Comparison of ENCODE assay signal across 9 cellular contexts in genomic region chr4:53706422-53707032, GRCh38.
DNase-seq lines count a peak whose midpoint lies in the region; ATAC-seq and TF ChIP-seq lines count a peak whose summit lies in the region.
"Had no signal": no experiment of that assay in that cellular context is flagged by ENCODE, and none has a peak within 500 bp of the region (broad histone marks: within the 10 kb centered on the region; RNA-seq: fewer than 3 reads in every experiment).

No MANE protein-coding gene starts in this region.

- TF ChIP-seq CTCF in RWPE1 (conservative IDR thresholded peaks at IDR 0.05; ENCODE audit: low read depth): peak; percentile 31
- peak; percentile 78 for TF ChIP-seq CTCF in foreskin fibroblast (IDR thresholded peaks at IDR 0.05; ENCODE audit: low read depth, low read length)
- no peak for TF ChIP-seq CTCF in activated CD8-positive, alpha-beta T cell treated with anti-CD3 and anti-CD28 coated beads for 36 hours (IDR thresholded peaks at IDR 0.05)

- peak; percentile 3 for DNase-seq in SKM-1 treated with dmso at 0.1 percent for 144 hours (lab: John Stamatoyannopoulos, UW; ENCODE audit: unreplicated experiment)
- no peak for DNase-seq in SKM-1 (lab: John Stamatoyannopoulos, UW; ENCODE audit: unreplicated experiment)
- peak; percentile 30 for DNase-seq in RWPE1 (ENCODE audit: low spot score)
- DNase-seq in foreskin fibroblast: peak; percentile 53 to 83
- peak; percentile 61 for DNase-seq in renal cortical epithelial cell (ENCODE audit: low read depth)
- no peak for DNase-seq in activated T-cell treated with anti-CD3 and anti-CD28 coated beads, Interleukin-2, amount 50 U/mL, for 72 hours
- no peak for DNase-seq in activated CD8-positive, alpha-beta T cell treated with anti-CD3 and anti-CD28 coated beads for 36 hours

- H3K36me3 Mint-ChIP-seq in activated T-cell treated with anti-CD3 and anti-CD28 coated beads, Interleukin-2, amount 50 U/mL, for 72 hours (ENCODE audit: insufficient read depth in 2 of 2): no peaks in the 10 kb centered on the region
- H3K36me3 Mint-ChIP-seq in activated CD8-positive, alpha-beta T cell treated with anti-CD3 and anti-CD28 coated beads for 36 hours (ENCODE audit: low read depth): no peaks in the 10 kb centered on the region

- no peak overlapping the region for H3K4me3 Mint-ChIP-seq in activated T-cell treated with anti-CD3 and anti-CD28 coated beads, Interleukin-2, amount 50 U/mL, for 72 hours
- no peak overlapping the region for H3K4me3 Mint-ChIP-seq in activated CD8-positive, alpha-beta T cell treated with anti-CD3 and anti-CD28 coated beads for 36 hours
- H3K4me3 Mint-ChIP-seq: central memory CD8-positive, alpha-beta T cell had no signal

- ATAC-seq in HG03442 (IDR thresholded peaks at IDR 0.05; ENCODE audit: unreplicated experiment): peak; percentile 26
- ATAC-seq in activated T-cell treated with anti-CD3 and anti-CD28 coated beads, Interleukin-2, amount 50 U/mL, for 72 hours (replicated peaks in 1 of 2): no peak
- ATAC-seq in activated CD8-positive, alpha-beta T cell treated with anti-CD3 and anti-CD28 coated beads for 36 hours: no peak

- intact Hi-C loops in activated CD8-positive, alpha-beta T cell treated with anti-CD3 and anti-CD28 coated beads for 36 hours (cut with micrococcal nuclease): loop anchor here (10.0 kb wide), 1 partner anchor 528 kb away; no protein-coding TSS in a partner anchor

- POLR2A ChIA-PET in RWPE1 (lab: Yijun Ruan, JAX; ENCODE audit: low non-redundant PET): no interaction called here
- POLR2A ChIA-PET in activated CD8-positive, alpha-beta T cell treated with anti-CD3 and anti-CD28 coated beads for 36 hours (lab: Charles Lee): no interaction called here

- H3K27ac Mint-ChIP-seq in activated T-cell treated with anti-CD3 and anti-CD28 coated beads, Interleukin-2, amount 50 U/mL, for 72 hours: no peak overlapping the region
- H3K27ac Mint-ChIP-seq in activated CD8-positive, alpha-beta T cell treated with anti-CD3 and anti-CD28 coated beads for 36 hours: no peak overlapping the region

- peaks cover 22% of the 10 kb centered on the region for H3K27me3 Mint-ChIP-seq in activated T-cell treated with anti-CD3 and anti-CD28 coated beads, Interleukin-2, amount 50 U/mL, for 72 hours (ENCODE audit: low read depth)
- peaks cover 13% of the 10 kb centered on the region for H3K27me3 Mint-ChIP-seq in activated CD8-positive, alpha-beta T cell treated with anti-CD3 and anti-CD28 coated beads for 36 hours

- CTCF ChIA-PET in RWPE1 (lab: Yijun Ruan, JAX): interaction anchor here (0.6 to 2.6 kb wide), 6 partner anchors 9 to 527 kb away, joined by 3 to 17 read pairs (median 4); no protein-coding TSS in a partner anchor
- CTCF ChIA-PET in activated CD8-positive, alpha-beta T cell treated with anti-CD3 and anti-CD28 coated beads for 36 hours (lab: Charles Lee): interaction anchor here (0.6 to 2.7 kb wide), 5 partner anchors 8 to 527 kb away, joined by 3 to 16 read pairs (median 4); no protein-coding TSS in a partner anchor

- H3K9me3 Mint-ChIP-seq in activated T-cell treated with anti-CD3 and anti-CD28 coated beads, Interleukin-2, amount 50 U/mL, for 72 hours: no peaks in the 10 kb centered on the region
- H3K9me3 Mint-ChIP-seq in activated CD8-positive, alpha-beta T cell treated with anti-CD3 and anti-CD28 coated beads for 36 hours: no peaks in the 10 kb centered on the region
- H3K9me3 Mint-ChIP-seq: central memory CD8-positive, alpha-beta T cell had no signal

- no peak overlapping the region for H3K27ac ChIP-seq in RWPE1

- H3K4me3 ChIP-seq in foreskin fibroblast (ENCODE audit: low read depth in 1 of 2, low read length in 2 of 2): no peak overlapping the region

- H3K4me1 Mint-ChIP-seq in activated T-cell treated with anti-CD3 and anti-CD28 coated beads, Interleukin-2, amount 50 U/mL, for 72 hours (ENCODE audit: low read depth): peaks cover 13% of the 10 kb centered on the region
- peaks cover 11% of the 10 kb centered on the region for H3K4me1 Mint-ChIP-seq in activated CD8-positive, alpha-beta T cell treated with anti-CD3 and anti-CD28 coated beads for 36 hours (ENCODE audit: low read depth)

Comparison
In these comparisons a context has a peak if more than half of its experiments do, and no peak if none do; other contexts are left out.
1. DNase-seq: peak in SKM-1 treated with dmso at 0.1 percent for 144 hours (single experiment), RWPE1 (single experiment), foreskin fibroblast (2 of 2) and renal cortical epithelial cell (single experiment); none in SKM-1 (single experiment), activated T-cell treated with anti-CD3 and anti-CD28 coated beads, Interleukin-2, amount 50 U/mL, for 72 hours (0 of 2) and activated CD8-positive, alpha-beta T cell treated with anti-CD3 and anti-CD28 coated beads for 36 hours (single experiment).